38 cellular contexts compared by ENCODE assay signal in the genomic region with DNA sequence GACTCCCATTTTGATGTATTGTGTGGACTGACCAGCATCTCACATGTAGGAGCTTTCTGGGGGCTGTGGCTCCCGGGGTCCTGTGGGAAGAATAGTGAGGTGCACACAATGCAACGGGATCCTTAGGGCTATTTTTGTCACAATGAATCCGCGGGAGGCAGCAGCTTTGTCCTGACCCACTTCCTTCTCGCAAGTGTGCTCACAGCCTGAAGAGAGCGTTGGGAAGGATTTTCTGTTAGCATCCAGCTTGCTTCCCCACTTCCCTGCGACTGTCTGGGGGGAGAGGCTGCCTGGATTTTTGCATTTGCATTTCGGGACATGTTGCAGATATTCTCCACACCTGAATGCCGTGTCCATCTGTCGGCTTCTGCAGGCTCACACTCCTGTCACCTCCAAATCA. TPM values are rescaled to one million over a fixed set of nuclear protein-coding genes. Genes with fewer than 3 reads are reported as not detected.
"Had no signal": no experiment of that assay in that cellular context is flagged by ENCODE, and none has a peak within 500 bp of the region (broad histone marks: within the 10 kb centered on the region; RNA-seq: fewer than 3 reads in every experiment).

No MANE protein-coding gene starts in this region.

- H3K27me3 Mint-ChIP-seq: activated B cell treated with CpG ODN at 0.5 μM for 24 hours; activated CD8-positive, alpha-beta memory T cell treated with anti-CD3 and anti-CD28 coated beads, Interleukin-2, amount 10 ng/mL, durations not matched to agents 7 days and 5 days; activated naive CD8-positive, alpha-beta T cell treated with anti-CD3 and anti-CD28 coated beads for 36 hours; dendritic cell treated with granulocyte-macrophage colony-stimulating factor and Interleukin-4, amounts not matched to agents 40 ng/mL and 50 ng/mL, for 4 days; T-helper 17 cell had no signal

- H3K27ac ChIP-seq: adrenal gland, body of pancreas, coronary artery, dorsolateral prefrontal cortex, epithelial cell of prostate, esophagus squamous epithelium, gastroesophageal sphincter, WERI-Rb-1 had no signal

- H3K27ac Mint-ChIP-seq: activated B cell treated with CpG ODN at 0.5 μM for 24 hours; activated CD8-positive, alpha-beta memory T cell treated with anti-CD3 and anti-CD28 coated beads, Interleukin-2, amount 10 ng/mL, durations not matched to agents 7 days and 5 days; activated CD8-positive, alpha-beta T cell treated with anti-CD3 and anti-CD28 coated beads for 36 hours; activated naive CD4-positive, alpha-beta T cell treated with anti-CD3 and anti-CD28 coated beads for 36 hours; activated naive CD4-positive, alpha-beta T cell treated with anti-CD3 and anti-CD28 coated beads, Interleukin-2, amount 50 U/mL, for 24 hours; activated naive CD8-positive, alpha-beta T cell treated with anti-CD3 and anti-CD28 coated beads for 36 hours; activated naive CD8-positive, alpha-beta T cell treated with anti-CD3 and anti-CD28 coated beads, Interleukin-2, amount 50 U/mL, for 24 hours; activated T-helper 1 cell treated with anti-CD3 and anti-CD28 coated beads, Interleukin-12 subunit alpha, Interleukin-12 subunit beta, Interleukin-2, Interleukin-4 antibody, amounts not matched to agents 30 ng/mL and 10 ng/mL and 1 ng/mL, durations not matched to agents 14 hours and 24 hours and 36 hours; activated T-helper 2 cell treated with anti-CD3 and anti-CD28 coated beads, Interferon-gamma antibody, Interleukin-2, Interleukin-4, amounts not matched to agents 10 μg/mL and 5 μg/mL and 100 μg/mL, durations not matched to agents 14 hours and 24 hours and 36 hours; dendritic cell treated with granulocyte-macrophage colony-stimulating factor and Interleukin-4, amounts not matched to agents 40 ng/mL and 50 ng/mL, for 4 days; T-helper 17 cell; T-helper 2 cell treated with Interferon-gamma antibody and Interleukin-4, amounts not matched to agents 5 μg/mL and 100 μg/mL, for 36 hours had no signal

- H3K9me3 Mint-ChIP-seq: activated CD8-positive, alpha-beta T cell treated with anti-CD3 and anti-CD28 coated beads for 36 hours; activated naive CD4-positive, alpha-beta T cell treated with anti-CD3 and anti-CD28 coated beads for 36 hours; activated naive CD4-positive, alpha-beta T cell treated with anti-CD3 and anti-CD28 coated beads, Interleukin-2, amount 50 U/mL, for 24 hours; activated naive CD8-positive, alpha-beta T cell treated with anti-CD3 and anti-CD28 coated beads for 36 hours; activated T-helper 1 cell treated with anti-CD3 and anti-CD28 coated beads, Interleukin-12 subunit alpha, Interleukin-12 subunit beta, Interleukin-2, Interleukin-4 antibody, amounts not matched to agents 30 ng/mL and 10 ng/mL and 1 ng/mL, durations not matched to agents 14 hours and 24 hours and 36 hours; activated T-helper 2 cell treated with anti-CD3 and anti-CD28 coated beads, Interferon-gamma antibody, Interleukin-2, Interleukin-4, amounts not matched to agents 10 μg/mL and 5 μg/mL and 100 μg/mL, durations not matched to agents 14 hours and 24 hours and 36 hours; dendritic cell treated with granulocyte-macrophage colony-stimulating factor and Interleukin-4, amounts not matched to agents 40 ng/mL and 50 ng/mL, for 4 days had no signal

- H3K4me3 Mint-ChIP-seq: activated B cell treated with CpG ODN at 0.5 μM for 24 hours; activated CD8-positive, alpha-beta memory T cell treated with anti-CD3 and anti-CD28 coated beads, Interleukin-2, amount 10 ng/mL, durations not matched to agents 7 days and 5 days; activated CD8-positive, alpha-beta T cell treated with anti-CD3 and anti-CD28 coated beads for 36 hours; activated naive CD4-positive, alpha-beta T cell treated with anti-CD3 and anti-CD28 coated beads for 36 hours; activated naive CD4-positive, alpha-beta T cell treated with anti-CD3 and anti-CD28 coated beads, Interleukin-2, amount 50 U/mL, for 24 hours; activated naive CD8-positive, alpha-beta T cell treated with anti-CD3 and anti-CD28 coated beads for 36 hours; activated naive CD8-positive, alpha-beta T cell treated with anti-CD3 and anti-CD28 coated beads, Interleukin-2, amount 50 U/mL, for 24 hours; activated T-helper 1 cell treated with anti-CD3 and anti-CD28 coated beads, Interleukin-12 subunit alpha, Interleukin-12 subunit beta, Interleukin-2, Interleukin-4 antibody, amounts not matched to agents 30 ng/mL and 10 ng/mL and 1 ng/mL, durations not matched to agents 14 hours and 24 hours and 36 hours; dendritic cell treated with granulocyte-macrophage colony-stimulating factor and Interleukin-4, amounts not matched to agents 40 ng/mL and 50 ng/mL, for 4 days; T-helper 17 cell; T-helper 2 cell treated with Interferon-gamma antibody and Interleukin-4, amounts not matched to agents 5 μg/mL and 100 μg/mL, for 36 hours had no signal

- H3K27me3 ChIP-seq: adrenal gland had no signal

- H3K36me3 ChIP-seq: adrenal gland, esophagus squamous epithelium, gastroesophageal sphincter, WERI-Rb-1 had no signal

- H3K9me3 ChIP-seq: adrenal gland, body of pancreas, esophagus squamous epithelium, gastroesophageal sphincter had no signal

- DNase-seq: activated B cell treated with CpG ODN at 0.5 μM for 24 hours; activated CD4-positive, alpha-beta T cell treated with anti-CD3 and anti-CD28 coated beads for 48 hours; activated CD4-positive, alpha-beta T cell treated with anti-CD3 and anti-CD28 coated beads, Interleukin-2, amount 50 U/mL, for 1 hour; activated CD4-positive, alpha-beta T cell treated with anti-CD3 and anti-CD28 coated beads, Interleukin-2, amount 50 U/mL, for 48 hours; activated CD8-positive, alpha-beta memory T cell treated with anti-CD3 and anti-CD28 coated beads, Interleukin-2, amount 10 ng/mL, durations not matched to agents 7 days and 5 days; activated CD8-positive, alpha-beta memory T cell treated with anti-CD3 and anti-CD28 coated beads, Interleukin-2, amount 50 U/mL, for 4 hours; activated CD8-positive, alpha-beta T cell treated with anti-CD3 and anti-CD28 coated beads for 36 hours; activated effector memory CD4-positive, alpha-beta T cell treated with anti-CD3 and anti-CD28 coated beads, Interleukin-2, amount 50 U/mL, for 16 hours; activated naive CD4-positive, alpha-beta T cell treated with anti-CD3 and anti-CD28 coated beads for 36 hours; activated naive CD8-positive, alpha-beta T cell treated with anti-CD3 and anti-CD28 coated beads for 36 hours; activated naive CD8-positive, alpha-beta T cell treated with anti-CD3 and anti-CD28 coated beads, Interleukin-2, amount 50 U/mL, for 24 hours; activated T-cell treated with anti-CD3 and anti-CD28 coated beads, Interleukin-2, amount 50 U/mL, for 1 hour; activated T-cell treated with anti-CD3 and anti-CD28 coated beads, Interleukin-2, amount 50 U/mL, for 48 hours; adrenal gland; amygdala; aorta; body of pancreas; effector CD8-positive, alpha-beta T cell; esophagus squamous epithelium; foreskin melanocyte; T-helper 1 cell; T-helper 17 cell; T1000; WERI-Rb-1 had no signal

- ATAC-seq: activated CD4-positive, CD25-positive, alpha-beta regulatory T cell treated with anti-CD3 and anti-CD28 coated beads, Interleukin-2, amount 50 U/mL, for 24 hours; activated CD8-positive, alpha-beta memory T cell treated with anti-CD3 and anti-CD28 coated beads, Interleukin-2, amount 10 ng/mL, durations not matched to agents 7 days and 5 days; activated CD8-positive, alpha-beta T cell treated with anti-CD3 and anti-CD28 coated beads for 36 hours; activated naive CD8-positive, alpha-beta T cell treated with anti-CD3 and anti-CD28 coated beads, Interleukin-2, amount 50 U/mL, for 24 hours; body of pancreas; gastroesophageal sphincter; T-helper 17 cell had no signal

- H3K4me3 ChIP-seq: adrenal gland, body of pancreas, coronary artery, esophagus squamous epithelium, gastroesophageal sphincter had no signal

- H3K4me1 ChIP-seq: adrenal gland, body of pancreas, esophagus squamous epithelium, gastroesophageal sphincter had no signal

- H3K36me3 Mint-ChIP-seq: activated CD8-positive, alpha-beta memory T cell treated with anti-CD3 and anti-CD28 coated beads, Interleukin-2, amount 10 ng/mL, durations not matched to agents 7 days and 5 days; activated naive CD4-positive, alpha-beta T cell treated with anti-CD3 and anti-CD28 coated beads, Interleukin-2, amount 50 U/mL, for 24 hours; activated naive CD8-positive, alpha-beta T cell treated with anti-CD3 and anti-CD28 coated beads for 36 hours had no signal

- H3K4me1 Mint-ChIP-seq: activated B cell treated with CpG ODN at 0.5 μM for 24 hours; activated CD8-positive, alpha-beta memory T cell treated with anti-CD3 and anti-CD28 coated beads, Interleukin-2, amount 10 ng/mL, durations not matched to agents 7 days and 5 days; activated naive CD4-positive, alpha-beta T cell treated with anti-CD3 and anti-CD28 coated beads, Interleukin-2, amount 50 U/mL, for 24 hours; activated naive CD8-positive, alpha-beta T cell treated with anti-CD3 and anti-CD28 coated beads for 36 hours; activated naive CD8-positive, alpha-beta T cell treated with anti-CD3 and anti-CD28 coated beads, Interleukin-2, amount 50 U/mL, for 24 hours; T-helper 17 cell had no signal

RNA-seq across cellular contexts. Expression of a gene that starts 31.9 kb away (rescaled TPM):
- total RNA-seq: activated B cell treated with CpG ODN at 0.5 μM for 24 hours; activated CD8-positive, alpha-beta memory T cell treated with anti-CD3 and anti-CD28 coated beads for 36 hours; activated CD8-positive, alpha-beta memory T cell treated with anti-CD3 and anti-CD28 coated beads, Interleukin-2, amount 10 ng/mL, durations not matched to agents 7 days and 5 days; activated CD8-positive, alpha-beta T cell treated with anti-CD3 and anti-CD28 coated beads for 36 hours; activated naive CD4-positive, alpha-beta T cell treated with anti-CD3 and anti-CD28 coated beads for 36 hours; activated naive CD8-positive, alpha-beta T cell treated with anti-CD3 and anti-CD28 coated beads for 36 hours; activated T-helper 1 cell treated with anti-CD3 and anti-CD28 coated beads, Interleukin-12 subunit alpha, Interleukin-12 subunit beta, Interleukin-2, Interleukin-4 antibody, amounts not matched to agents 30 ng/mL and 10 ng/mL and 1 ng/mL, durations not matched to agents 14 hours and 24 hours and 36 hours; activated T-helper 2 cell treated with anti-CD3 and anti-CD28 coated beads, Interferon-gamma antibody, Interleukin-2, Interleukin-4, amounts not matched to agents 10 μg/mL and 5 μg/mL and 100 μg/mL, durations not matched to agents 14 hours and 24 hours and 36 hours; endothelial cell of umbilical vein; fibroblast of villous mesenchyme; glomerular endothelial cell; T-helper 17 cell had no signal
- polyA plus RNA-seq: endothelial cell of umbilical vein had no signal
